27 cellular contexts compared by ENCODE assay signal in the genomic region with DNA sequence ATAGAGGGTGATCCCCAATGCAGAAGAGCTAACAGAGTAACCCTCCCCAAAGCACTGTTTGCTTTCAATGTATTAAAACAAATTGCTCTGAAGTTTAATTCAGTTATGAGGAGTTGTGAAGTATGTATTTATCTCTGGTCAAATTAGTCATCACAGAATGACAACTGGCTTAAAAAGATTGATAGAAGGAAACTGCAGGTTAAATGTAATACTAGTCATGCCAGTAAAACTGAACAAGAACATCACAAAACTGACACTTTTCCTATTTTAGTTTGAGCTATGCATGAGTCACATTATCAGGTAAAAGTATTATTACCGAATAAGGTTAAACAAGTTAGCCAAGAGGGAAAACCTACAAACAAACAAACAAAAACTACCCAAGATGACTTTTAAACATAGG.
"Had no signal": no experiment of that assay in that cellular context is flagged by ENCODE, and none has a peak within 500 bp of the region (broad histone marks: within the 10 kb centered on the region; RNA-seq: fewer than 3 reads in every experiment).

No MANE protein-coding gene starts in this region.

- H3K4me2 ChIP-seq: neural progenitor cell had no signal

- H3K9ac ChIP-seq: neural progenitor cell, parathyroid adenoma had no signal

- FAIRE-seq: endothelial cell of umbilical vein, keratinocyte had no signal

- H3K27me3 Mint-ChIP-seq: naive thymus-derived CD4-positive, alpha-beta T cell; stimulated activated memory B cell treated with anti-CD40 and anti-IgM and Interleukin-4, amounts not matched to agents 10 μg/mL and 1 μg/mL and 100 μg/mL, for 72 hours; type B pancreatic cell had no signal

- H3K27me3 ChIP-seq: gastrocnemius medialis, neural progenitor cell, right atrium auricular region, sigmoid colon, spleen, testis, tibial artery had no signal

- H3K9me3 ChIP-seq: prostate gland, testis had no signal

- H3K4me1 ChIP-seq: gastrocnemius medialis, neural progenitor cell, parathyroid adenoma, prostate gland, right atrium auricular region, sigmoid colon, spleen, testis, tibial artery had no signal

- H3K4me1 Mint-ChIP-seq: mesothelial cell of epicardium; naive thymus-derived CD4-positive, alpha-beta T cell; nephron; neural progenitor cell had no signal

- H3K4me3 Mint-ChIP-seq: mesothelial cell of epicardium; naive thymus-derived CD4-positive, alpha-beta T cell; nephron; neural progenitor cell; stimulated activated memory B cell treated with anti-CD40 and anti-IgM and Interleukin-4, amounts not matched to agents 10 μg/mL and 1 μg/mL and 100 μg/mL, for 72 hours; type B pancreatic cell had no signal

- H2AFZ ChIP-seq: neural progenitor cell, parathyroid adenoma had no signal

- ATAC-seq: gastrocnemius medialis; mucosa of descending colon; naive thymus-derived CD4-positive, alpha-beta T cell; stimulated activated memory B cell treated with anti-CD40 and anti-IgM and Interleukin-4, amounts not matched to agents 10 μg/mL and 1 μg/mL and 100 μg/mL, for 72 hours; stimulated activated naive CD8-positive, alpha-beta T cell treated with anti-CD3 and anti-CD28 coated beads, Interleukin-15, Interleukin-2, amounts not matched to agents 100 U/mL and 50 U/mL, for 24 hours had no signal

- DNase-seq: dermis blood vessel endothelial cell; effector memory CD4-positive, alpha-beta T cell; erythroblast; gastrocnemius medialis; head of caudate nucleus; mucosa of descending colon; naive thymus-derived CD4-positive, alpha-beta T cell; sigmoid colon; spleen; stimulated activated CD4-positive, alpha-beta T cell treated with anti-CD3 and anti-CD28 coated beads, Interleukin-4, amount 100 ng/mL, for 4 hours; stimulated activated naive CD8-positive, alpha-beta T cell treated with anti-CD3 and anti-CD28 coated beads, Interleukin-15, Interleukin-2, amounts not matched to agents 100 U/mL and 50 U/mL, for 24 hours; substantia nigra; testis; tibial artery had no signal

- H3K4me3 ChIP-seq: coronary artery, gastrocnemius medialis, lung, mucosa of descending colon, neural progenitor cell, prostate gland, right atrium auricular region, sigmoid colon, skin epidermis, spleen, testis, tibial artery had no signal

- H3K36me3 ChIP-seq: neural progenitor cell, prostate gland had no signal

- H3K27ac ChIP-seq: coronary artery, gastrocnemius medialis, neural progenitor cell, parathyroid adenoma, prostate gland, right atrium auricular region, sigmoid colon, skin epidermis, spleen, testis, tibial artery had no signal

- H3K27ac Mint-ChIP-seq: mesothelial cell of epicardium; naive thymus-derived CD4-positive, alpha-beta T cell; nephron; neural progenitor cell; stimulated activated memory B cell treated with anti-CD40 and anti-IgM and Interleukin-4, amounts not matched to agents 10 μg/mL and 1 μg/mL and 100 μg/mL, for 72 hours; type B pancreatic cell had no signal

- H3K79me2 ChIP-seq: parathyroid adenoma had no signal
